In the genomic region with DNA sequence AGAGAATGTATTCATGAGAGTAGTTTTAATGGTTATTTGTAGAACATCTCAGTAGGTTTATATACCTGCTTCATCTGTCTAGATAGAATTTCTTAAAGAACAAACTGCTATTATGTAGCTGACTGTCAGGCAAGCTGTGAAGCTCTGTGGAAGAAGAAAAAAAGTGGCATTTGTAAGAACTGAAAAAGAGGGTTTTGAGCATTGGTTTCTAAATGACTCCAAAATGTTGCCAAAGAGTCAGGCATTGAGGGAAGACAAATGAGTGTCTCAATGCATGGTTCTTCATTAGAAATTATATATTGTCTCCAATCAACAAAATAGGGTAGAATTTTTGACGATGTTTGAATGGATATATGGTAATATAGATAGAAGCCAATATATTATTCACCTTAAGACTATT, we compare ENCODE assay signal across 17 cellular contexts.
DNase-seq lines count a peak whose midpoint lies in the region; ATAC-seq, FAIRE-seq and TF ChIP-seq lines count a peak whose summit lies in the region.
"Had no signal": no experiment of that assay in that cellular context is flagged by ENCODE, and none has a peak within 500 bp of the region (broad histone marks: within the 10 kb centered on the region; RNA-seq: fewer than 3 reads in every experiment).

No MANE protein-coding gene starts in this region.

- no peaks in the 10 kb centered on the region for H3K9me2 ChIP-seq in SU-DHL-6 (replicated peaks; ENCODE audit: insufficient read depth, low read length)

- H3K36me3 ChIP-seq in SU-DHL-6 (ENCODE audit: low read length) (no peaks in the 10 kb centered on the region), osteoblast (ENCODE audit: insufficient read depth, low read length) (no peaks in the 10 kb centered on the region)

- H3K4me2 ChIP-seq in SU-DHL-6 (ENCODE audit: low read depth, low read length, poor library complexity, severe bottlenecking): no peak overlapping the region
- H3K4me2 ChIP-seq in osteoblast (ENCODE audit: insufficient read depth, low read length): no peak overlapping the region
- H3K4me2 ChIP-seq: KMS-11 had no signal

- no peaks in the 10 kb centered on the region for H3K4me1 ChIP-seq in osteoblast (ENCODE audit: insufficient read depth, low read length)

- H3K27me3 ChIP-seq in SU-DHL-6 (ENCODE audit: low read length): no peaks in the 10 kb centered on the region
- no peaks in the 10 kb centered on the region for H3K27me3 ChIP-seq in osteoblast (ENCODE audit: insufficient read depth, low read length)

- H4K20me1 ChIP-seq in SU-DHL-6 (ENCODE audit: low read depth, low read length) (no peaks in the 10 kb centered on the region), osteoblast (ENCODE audit: insufficient read depth, low read length) (no peaks in the 10 kb centered on the region)

- DNase-seq in DMS114 treated with DMSO at 0.1 percent for 48 hours (lab: John Stamatoyannopoulos, UW; ENCODE audit: unreplicated experiment) (no peak), RCC 7860 (ENCODE audit: low spot score) (no peak), osteoblast (ENCODE audit: insufficient read length, low spot score, missing footprints) (no peak)
- DNase-seq: C1 segment of cervical spinal cord; Calu3; CD4-positive, alpha-beta T cell; DMS153; GF-D8; GOT3; H9 had no signal

- no peaks in the 10 kb centered on the region for H3F3A ChIP-seq in SU-DHL-6 (ENCODE audit: insufficient read depth)

- no peak for FAIRE-seq in RCC 7860 (lab: Jason Lieb, UNC)
- FAIRE-seq: A204.1, GM18507 had no signal

- no peak for TF ChIP-seq CTCF in SU-DHL-6 (IDR thresholded peaks at IDR 0.05; ENCODE audit: insufficient read depth, low read length, poor library complexity, severe bottlenecking)
- TF ChIP-seq CTCF in osteoblast (IDR thresholded peaks at IDR 0.05; ENCODE audit: extremely low read depth, low read depth, low read length): no peak

- no peaks in the 10 kb centered on the region for H3K79me2 ChIP-seq in SU-DHL-6 (ENCODE audit: insufficient read depth, low read length)
- no peaks in the 10 kb centered on the region for H3K79me2 ChIP-seq in osteoblast (ENCODE audit: insufficient read depth, low read length)

- H3K9me3 ChIP-seq in SU-DHL-6 (ENCODE audit: insufficient read depth, low read length) (no peaks in the 10 kb centered on the region), osteoblast (ENCODE audit: low read depth, low read length) (no peaks in the 10 kb centered on the region)

- H3K27ac ChIP-seq in SU-DHL-6 (ENCODE audit: low read depth, low read length) (no peak overlapping the region), osteoblast (ENCODE audit: low read depth, low read length) (no peak overlapping the region)
- H3K27ac ChIP-seq: KMS-11 had no signal

- H3K9ac ChIP-seq in SU-DHL-6 (ENCODE audit: low read length): no peak overlapping the region
- H3K9ac ChIP-seq: KMS-11 had no signal

- H2AFZ ChIP-seq in SU-DHL-6 (ENCODE audit: low read depth, low read length, severe bottlenecking): peak overlapping the region; percentile 44
- H2AFZ ChIP-seq in osteoblast (ENCODE audit: low read length): no peak overlapping the region

- H3K4me3 ChIP-seq in SU-DHL-6 (ENCODE audit: insufficient read depth, low read length, poor library complexity, severe bottlenecking) (no peak overlapping the region), osteoblast (ENCODE audit: insufficient read depth, low read length) (no peak overlapping the region)

- ATAC-seq in GM18511 (IDR thresholded peaks at IDR 0.05; ENCODE audit: unreplicated experiment) (peak; percentile 51), GM19463 (IDR thresholded peaks at IDR 0.05; ENCODE audit: unreplicated experiment) (peak; percentile 55), HG03432 (IDR thresholded peaks at IDR 0.05; ENCODE audit: unreplicated experiment) (peak; percentile 60)
